Comparison of ENCODE assay signal across 25 cellular contexts in the genomic region with DNA sequence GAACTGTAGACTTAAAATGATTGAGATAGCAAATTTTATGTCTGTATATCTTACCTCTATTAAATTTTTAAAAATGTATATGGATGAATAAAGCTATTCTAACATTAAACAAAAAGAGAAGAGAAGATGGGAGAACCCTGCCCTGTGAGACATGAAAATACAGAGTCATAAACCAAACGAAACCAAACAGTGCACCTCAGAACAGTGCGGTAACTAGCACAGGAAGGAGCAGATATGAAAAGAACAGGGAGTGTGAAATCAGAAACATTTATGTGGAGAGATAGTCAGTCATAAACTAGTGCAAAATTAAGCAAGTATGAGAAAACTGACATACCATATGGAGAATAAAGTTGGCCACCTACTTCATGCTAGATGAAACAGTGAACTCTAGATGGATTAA.
DNase-seq lines count a peak whose midpoint lies in the region; ATAC-seq and TF ChIP-seq lines count a peak whose summit lies in the region.
"Had no signal": no experiment of that assay in that cellular context is flagged by ENCODE, and none has a peak within 500 bp of the region (broad histone marks: within the 10 kb centered on the region; RNA-seq: fewer than 3 reads in every experiment).

No MANE protein-coding gene starts in this region.

- POLR2A ChIA-PET in activated CD4-positive, alpha-beta memory T cell treated with anti-CD3 and anti-CD28 coated beads for 36 hours (lab: Charles Lee), result no interaction called here

- no peaks in the 10 kb centered on the region for H3K9me3 ChIP-seq in adrenal gland (replicated peaks in 1 of 3)
- no peaks in the 10 kb centered on the region for H3K9me3 ChIP-seq in esophagus squamous epithelium
- H3K9me3 ChIP-seq: breast epithelium, esophagus muscularis mucosa, gastroesophageal sphincter, left lung, SJSA1 had no signal

- intact Hi-C loops in activated CD4-positive, alpha-beta memory T cell treated with anti-CD3 and anti-CD28 coated beads for 36 hours (cut with micrococcal nuclease), result loop anchor here (1.0 kb wide), 1 partner anchor 100 kb away; no protein-coding TSS in a partner anchor
- intact Hi-C loops in adrenal gland (cut with DNase I) (no loop called here), esophagus squamous epithelium (cut with DNase I) (no loop called here)

- H3K4me1 ChIP-seq in adrenal gland (replicated peaks in 1 of 2), result no peaks in the 10 kb centered on the region
- peaks cover 0 to 6% (median 0%) of the 10 kb centered on the region in 3 donors for H3K4me1 ChIP-seq in esophagus squamous epithelium
- H3K4me1 ChIP-seq: breast epithelium, esophagus muscularis mucosa, gastroesophageal sphincter, SJSA1 had no signal

- no peaks in the 10 kb centered on the region for H3K36me3 ChIP-seq in adrenal gland (replicated peaks in 1 of 2)
- H3K36me3 ChIP-seq in esophagus squamous epithelium, result peaks cover 0 to 12% (median 0%) of the 10 kb centered on the region in 3 donors
- H3K36me3 ChIP-seq: breast epithelium, esophagus muscularis mucosa, gastroesophageal sphincter, left lung, SJSA1 had no signal

- TF ChIP-seq POLR2A in adrenal gland (IDR thresholded peaks at IDR 0.05) (no peak), esophagus squamous epithelium (IDR thresholded peaks at IDR 0.05) (no peak)

- H3K27me3 Mint-ChIP-seq in activated naive CD4-positive, alpha-beta T cell treated with anti-CD3 and anti-CD28 coated beads, Interleukin-2, amount 10 ng/mL, durations not matched to agents 7 days and 5 days, result no peaks in the 10 kb centered on the region
- no peaks in the 10 kb centered on the region for H3K27me3 Mint-ChIP-seq in activated CD4-positive, alpha-beta memory T cell treated with anti-CD3 and anti-CD28 coated beads for 36 hours
- H3K27me3 Mint-ChIP-seq in effector memory CD8-positive, alpha-beta T cell, result no peaks in the 10 kb centered on the region
- H3K27me3 Mint-ChIP-seq: naive B cell had no signal

- peak; percentile 21 for DNase-seq in activated naive CD4-positive, alpha-beta T cell treated with anti-CD3 and anti-CD28 coated beads, Interleukin-2, amount 10 ng/mL, durations not matched to agents 7 days and 5 days
- no peak for DNase-seq in activated naive CD4-positive, alpha-beta T cell (lab: John Stamatoyannopoulos, UW)
- peak; percentile 28 for DNase-seq in activated CD4-positive, alpha-beta memory T cell treated with anti-CD3 and anti-CD28 coated beads for 36 hours
- DNase-seq in effector memory CD8-positive, alpha-beta T cell, result no peak
- DNase-seq in adrenal gland (no peak), esophagus squamous epithelium (lab: John Stamatoyannopoulos, UW) (no peak)
- DNase-seq: amygdala; C1 segment of cervical spinal cord; endodermal cell; hippocampal formation; Karpas-422; left lung; mesendoderm; naive B cell; NCI-H1694 treated with DMSO at 0.1 percent for 48 hours; NCI-H2171 treated with DMSO at 0.1 percent for 48 hours; NCI-H526; stimulated activated CD4-positive, alpha-beta T cell treated with anti-CD3 and anti-CD28 coated beads, Interleukin-2, amount 100 ng/mL, for 24 hours had no signal

- no peak overlapping the region for H3K4me3 Mint-ChIP-seq in activated naive CD4-positive, alpha-beta T cell treated with anti-CD3 and anti-CD28 coated beads, Interleukin-2, amount 10 ng/mL, durations not matched to agents 7 days and 5 days
- H3K4me3 Mint-ChIP-seq in activated CD4-positive, alpha-beta memory T cell treated with anti-CD3 and anti-CD28 coated beads for 36 hours, result no peak overlapping the region
- H3K4me3 Mint-ChIP-seq in effector memory CD8-positive, alpha-beta T cell, result peak overlapping the region; percentile 19 to 62
- H3K4me3 Mint-ChIP-seq: endodermal cell, naive B cell had no signal

- TF ChIP-seq CTCF in adrenal gland (IDR thresholded peaks at IDR 0.05), result no peak
- no peak for TF ChIP-seq CTCF in esophagus squamous epithelium (IDR thresholded peaks at IDR 0.05)

- H3K36me3 Mint-ChIP-seq in activated naive CD4-positive, alpha-beta T cell treated with anti-CD3 and anti-CD28 coated beads, Interleukin-2, amount 10 ng/mL, durations not matched to agents 7 days and 5 days, result no peaks in the 10 kb centered on the region
- peaks cover 1% of the 10 kb centered on the region for H3K36me3 Mint-ChIP-seq in activated CD4-positive, alpha-beta memory T cell treated with anti-CD3 and anti-CD28 coated beads for 36 hours
- H3K36me3 Mint-ChIP-seq in effector memory CD8-positive, alpha-beta T cell (ENCODE audit: insufficient read depth), result no peaks in the 10 kb centered on the region

- 91 to 100% (median 97%) methylated on average over 2 of the region's 2 CpGs for WGBS in adrenal gland, 4 donors
- WGBS in esophagus squamous epithelium, 2 donors, result 92 to 93% methylated on average over 2 of the region's 2 CpGs

- H3K9me3 Mint-ChIP-seq in activated naive CD4-positive, alpha-beta T cell treated with anti-CD3 and anti-CD28 coated beads, Interleukin-2, amount 10 ng/mL, durations not matched to agents 7 days and 5 days, result no peaks in the 10 kb centered on the region
- no peaks in the 10 kb centered on the region for H3K9me3 Mint-ChIP-seq in activated CD4-positive, alpha-beta memory T cell treated with anti-CD3 and anti-CD28 coated beads for 36 hours
- no peaks in the 10 kb centered on the region for H3K9me3 Mint-ChIP-seq in effector memory CD8-positive, alpha-beta T cell
- H3K9me3 Mint-ChIP-seq: endodermal cell, naive B cell had no signal

- H3K27ac ChIP-seq in adrenal gland, result no peak overlapping the region
- no peak overlapping the region for H3K27ac ChIP-seq in esophagus squamous epithelium
- H3K27ac ChIP-seq: breast epithelium, esophagus muscularis mucosa, gastroesophageal sphincter, left lung, SJSA1 had no signal

- H3K27me3 ChIP-seq in adrenal gland (no peaks in the 10 kb centered on the region), esophagus squamous epithelium (no peaks in the 10 kb centered on the region)
- H3K27me3 ChIP-seq: breast epithelium, esophagus muscularis mucosa, gastroesophageal sphincter, left lung, SJSA1 had no signal

- CTCF ChIA-PET in activated naive CD4-positive, alpha-beta T cell treated with anti-CD3 and anti-CD28 coated beads, Interleukin-2, amount 10 ng/mL, durations not matched to agents 7 days and 5 days (lab: Charles Lee), result interaction anchor here (0.6 kb wide), 1 partner anchor 8 kb away, joined by 3 read pairs; no protein-coding TSS in a partner anchor
- CTCF ChIA-PET in activated CD4-positive, alpha-beta memory T cell treated with anti-CD3 and anti-CD28 coated beads for 36 hours (lab: Charles Lee), result interaction anchor here (0.6 to 1.3 kb wide), 4 partner anchors 8 to 673 kb away, joined by 3 to 9 read pairs (median 4); no protein-coding TSS in a partner anchor

- H3K4me3 ChIP-seq in adrenal gland, result no peak overlapping the region
- H3K4me3 ChIP-seq in esophagus squamous epithelium, result no peak overlapping the region
- H3K4me3 ChIP-seq: breast epithelium, esophagus muscularis mucosa, gastroesophageal sphincter, left lung, SJSA1, skin epidermis had no signal

- peak; percentile 75 for ATAC-seq in effector memory CD8-positive, alpha-beta T cell (replicated peaks)
- no peak for ATAC-seq in GM18868 (IDR thresholded peaks at IDR 0.05; ENCODE audit: unreplicated experiment)
- ATAC-seq: gastroesophageal sphincter, HCT116, left lung had no signal

- peaks cover 18% of the 10 kb centered on the region for H3K4me1 Mint-ChIP-seq in activated naive CD4-positive, alpha-beta T cell treated with anti-CD3 and anti-CD28 coated beads, Interleukin-2, amount 10 ng/mL, durations not matched to agents 7 days and 5 days
- H3K4me1 Mint-ChIP-seq in activated CD4-positive, alpha-beta memory T cell treated with anti-CD3 and anti-CD28 coated beads for 36 hours (ENCODE audit: low read depth), result peaks cover 30% of the 10 kb centered on the region
- H3K4me1 Mint-ChIP-seq in effector memory CD8-positive, alpha-beta T cell (ENCODE audit: low read depth in 2 of 2), result peaks cover 20 to 37% of the 10 kb centered on the region in 2 donors

- no peak overlapping the region for H3K27ac Mint-ChIP-seq in activated naive CD4-positive, alpha-beta T cell treated with anti-CD3 and anti-CD28 coated beads, Interleukin-2, amount 10 ng/mL, durations not matched to agents 7 days and 5 days
- H3K27ac Mint-ChIP-seq in activated CD4-positive, alpha-beta memory T cell treated with anti-CD3 and anti-CD28 coated beads for 36 hours, result no peak overlapping the region
- peak overlapping the region in 1 of 2 donors; percentile 22 for H3K27ac Mint-ChIP-seq in effector memory CD8-positive, alpha-beta T cell
- H3K27ac Mint-ChIP-seq: endodermal cell had no signal

Comparison
In these comparisons a context has a peak if more than half of its experiments do, and no peak if none do; other contexts are left out.
1. DNase-seq: peak in activated naive CD4-positive, alpha-beta T cell treated with anti-CD3 and anti-CD28 coated beads, Interleukin-2, amount 10 ng/mL, durations not matched to agents 7 days and 5 days (single experiment) and activated CD4-positive, alpha-beta memory T cell treated with anti-CD3 and anti-CD28 coated beads for 36 hours (single experiment); none in activated naive CD4-positive, alpha-beta T cell (0 of 4), effector memory CD8-positive, alpha-beta T cell (0 of 3), adrenal gland (0 of 7) and esophagus squamous epithelium (single experiment).
2. H3K4me3 Mint-ChIP-seq: peak in effector memory CD8-positive, alpha-beta T cell (2 of 2); none in activated naive CD4-positive, alpha-beta T cell treated with anti-CD3 and anti-CD28 coated beads, Interleukin-2, amount 10 ng/mL, durations not matched to agents 7 days and 5 days (single experiment) and activated CD4-positive, alpha-beta memory T cell treated with anti-CD3 and anti-CD28 coated beads for 36 hours (single experiment).